Comparison of ENCODE assay signal across 1 cellular context in the genomic region with DNA sequence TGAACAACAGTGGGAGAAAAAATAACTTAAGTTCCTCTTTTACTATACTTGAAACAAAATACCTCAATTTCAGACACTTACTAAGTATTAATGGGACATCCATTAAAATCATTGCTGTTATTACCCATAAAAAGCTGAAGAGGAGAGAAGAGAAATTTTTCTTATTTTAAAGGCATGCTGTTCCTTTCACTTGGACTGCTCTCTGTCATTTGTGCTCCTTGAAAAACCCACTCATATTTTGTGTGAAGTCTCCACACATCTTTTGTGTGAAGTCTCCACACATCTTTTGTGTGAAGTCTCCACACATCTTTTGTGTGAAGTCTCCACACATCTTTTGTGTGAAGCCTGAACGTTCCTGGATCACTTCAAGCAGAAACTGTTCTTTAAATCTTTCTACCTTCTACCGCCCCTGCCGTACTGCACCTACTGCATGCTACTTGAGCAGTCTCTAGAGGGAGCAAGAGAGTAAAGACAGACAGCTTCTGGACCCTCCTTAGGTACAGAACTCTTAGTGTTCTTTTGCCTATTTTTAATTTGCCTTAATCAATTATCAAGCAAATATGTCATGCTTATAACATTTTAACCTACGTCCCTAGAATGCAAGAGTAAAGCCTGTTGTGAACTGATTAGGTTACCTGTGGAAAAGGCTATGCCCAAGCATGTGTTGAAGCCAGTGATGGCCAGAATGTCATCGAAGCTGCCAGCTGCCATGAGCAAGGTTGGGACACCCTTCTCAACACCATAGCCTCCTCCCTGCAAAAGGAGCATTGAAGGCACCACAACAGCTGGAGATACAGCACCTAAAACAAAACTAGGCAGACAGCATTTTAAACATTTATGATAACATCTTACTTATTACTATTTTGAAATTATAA.
A peak's percentile ranks its signal among the peaks of the same experiment; 100 is the strongest.
TF ChIP-seq lines count a peak whose summit lies in the region.

No MANE protein-coding gene starts in this region.

TF ChIP-seq in HepG2, 621 proteins besides CTCF, POLR2A, EP300 and RAD21:
- TF ChIP-seq THAP11 (CRISPR knock-in tag; IDR thresholded peaks at IDR 0.05) (peak; percentile 71), STAG1 (CRISPR knock-in tag; IDR thresholded peaks at IDR 0.05) (peak; percentile 58), SMC3 (IDR thresholded peaks at IDR 0.05; ENCODE audit: low read length) (peak; percentile 82)
- TF ChIP-seq, protein P1, sequence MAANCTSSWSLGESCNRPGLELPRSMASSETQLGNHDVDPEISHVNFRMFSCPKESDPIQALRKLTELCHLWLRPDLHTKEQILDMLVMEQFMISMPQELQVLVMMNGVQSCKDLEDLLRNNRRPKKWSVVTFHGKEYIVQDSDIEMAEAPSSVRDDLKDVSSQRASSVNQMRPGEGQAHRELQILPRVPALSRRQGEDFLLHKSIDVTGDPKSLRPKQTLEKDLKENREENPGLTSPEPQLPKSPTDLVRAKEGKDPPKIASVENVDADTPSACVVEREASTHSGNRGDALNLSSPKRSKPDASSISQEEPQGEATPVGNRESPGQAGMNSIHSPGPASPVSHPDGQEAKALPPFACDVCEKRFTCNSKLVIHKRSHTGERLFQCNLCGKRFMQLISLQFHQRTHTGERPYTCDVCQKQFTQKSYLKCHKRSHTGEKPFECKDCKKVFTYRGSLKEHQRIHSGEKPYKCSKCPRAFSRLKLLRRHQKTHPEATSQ (CRISPR knock-in tag; IDR thresholded peaks at IDR 0.05; ENCODE audit: borderline replicate concordance), result no peak
- TF ChIP-seq, protein P2, sequence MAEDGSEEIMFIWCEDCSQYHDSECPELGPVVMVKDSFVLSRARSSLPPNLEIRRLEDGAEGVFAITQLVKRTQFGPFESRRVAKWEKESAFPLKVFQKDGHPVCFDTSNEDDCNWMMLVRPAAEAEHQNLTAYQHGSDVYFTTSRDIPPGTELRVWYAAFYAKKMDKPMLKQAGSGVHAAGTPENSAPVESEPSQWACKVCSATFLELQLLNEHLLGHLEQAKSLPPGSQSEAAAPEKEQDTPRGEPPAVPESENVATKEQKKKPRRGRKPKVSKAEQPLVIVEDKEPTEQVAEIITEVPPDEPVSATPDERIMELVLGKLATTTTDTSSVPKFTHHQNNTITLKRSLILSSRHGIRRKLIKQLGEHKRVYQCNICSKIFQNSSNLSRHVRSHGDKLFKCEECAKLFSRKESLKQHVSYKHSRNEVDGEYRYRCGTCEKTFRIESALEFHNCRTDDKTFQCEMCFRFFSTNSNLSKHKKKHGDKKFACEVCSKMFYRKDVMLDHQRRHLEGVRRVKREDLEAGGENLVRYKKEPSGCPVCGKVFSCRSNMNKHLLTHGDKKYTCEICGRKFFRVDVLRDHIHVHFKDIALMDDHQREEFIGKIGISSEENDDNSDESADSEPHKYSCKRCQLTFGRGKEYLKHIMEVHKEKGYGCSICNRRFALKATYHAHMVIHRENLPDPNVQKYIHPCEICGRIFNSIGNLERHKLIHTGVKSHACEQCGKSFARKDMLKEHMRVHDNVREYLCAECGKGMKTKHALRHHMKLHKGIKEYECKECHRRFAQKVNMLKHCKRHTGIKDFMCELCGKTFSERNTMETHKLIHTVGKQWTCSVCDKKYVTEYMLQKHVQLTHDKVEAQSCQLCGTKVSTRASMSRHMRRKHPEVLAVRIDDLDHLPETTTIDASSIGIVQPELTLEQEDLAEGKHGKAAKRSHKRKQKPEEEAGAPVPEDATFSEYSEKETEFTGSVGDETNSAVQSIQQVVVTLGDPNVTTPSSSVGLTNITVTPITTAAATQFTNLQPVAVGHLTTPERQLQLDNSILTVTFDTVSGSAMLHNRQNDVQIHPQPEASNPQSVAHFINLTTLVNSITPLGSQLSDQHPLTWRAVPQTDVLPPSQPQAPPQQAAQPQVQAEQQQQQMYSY (CRISPR knock-in tag; IDR thresholded peaks at IDR 0.05), result no peak
